ENCODE assay signal across 1 cellular context in genomic region chr16:22190169-22191088, GRCh38.
TF ChIP-seq lines count a peak whose summit lies in the region.

No MANE protein-coding gene starts in this region.

TF ChIP-seq in HepG2, 621 proteins besides CTCF, POLR2A, EP300 and RAD21 (continued from another document and continues in another):
- peak; percentile 21 for TF ChIP-seq TAF15 (IDR thresholded peaks at IDR 0.05; ENCODE audit: low read depth, low read length, poor library complexity, severe bottlenecking)
- no peak for TF ChIP-seq ATF4 (CRISPR knock-in tag; IDR thresholded peaks at IDR 0.05)
- no peak for TF ChIP-seq NR2F2 (IDR thresholded peaks at IDR 0.05; ENCODE audit: borderline replicate concordance, low read depth)
- TF ChIP-seq ATRX (CRISPR knock-in tag; IDR thresholded peaks at IDR 0.05; ENCODE audit: borderline replicate concordance): no peak
- TF ChIP-seq NCOA1 (CRISPR knock-in tag; IDR thresholded peaks at IDR 0.05): no peak
- peak; percentile 92 for TF ChIP-seq ZNF546 (CRISPR knock-in tag; conservative IDR thresholded peaks at IDR 0.05)
- 0 out of 2 replicates have a peak, but pooled peaks have one; percentile 65 for TF ChIP-seq ZNF484 (CRISPR knock-in tag; IDR thresholded peaks at IDR 0.05; ENCODE audit: borderline replicate concordance, low read depth)
- TF ChIP-seq RNF219 (CRISPR knock-in tag; IDR thresholded peaks at IDR 0.05): no peak
- peak; percentile 98 for TF ChIP-seq ZNF280B (CRISPR knock-in tag; IDR thresholded peaks at IDR 0.05; ENCODE audit: borderline replicate concordance)
- no peak for TF ChIP-seq ZUFSP (CRISPR knock-in tag; IDR thresholded peaks at IDR 0.05; ENCODE audit: borderline replicate concordance)
- peak; percentile 75; the same call in 1 of the 2 replicates for TF ChIP-seq TOPORS (CRISPR knock-in tag; IDR thresholded peaks at IDR 0.05)
- TF ChIP-seq MBNL3 (CRISPR knock-in tag; conservative IDR thresholded peaks at IDR 0.05): no peak
- peak; percentile 64; the same call in 1 of the 2 replicates for TF ChIP-seq TSC22D2 (CRISPR knock-in tag; IDR thresholded peaks at IDR 0.05; ENCODE audit: borderline replicate concordance)
- TF ChIP-seq CEBPZ (IDR thresholded peaks at IDR 0.05; ENCODE audit: low read length): no peak
- no peak for TF ChIP-seq ZNF30 (CRISPR knock-in tag; IDR thresholded peaks at IDR 0.05)
- peak; percentile 94; the same call in 1 of the 2 replicates for TF ChIP-seq ZNF333 (CRISPR knock-in tag; IDR thresholded peaks at IDR 0.05; ENCODE audit: borderline replicate concordance)
- peak; percentile 88; the same call in 1 of the 2 replicates for TF ChIP-seq ZNF512 (CRISPR knock-in tag; IDR thresholded peaks at IDR 0.05)
- TF ChIP-seq ZNF136 (CRISPR knock-in tag; IDR thresholded peaks at IDR 0.05; ENCODE audit: low read depth): peak; percentile 20; the same call in 1 of the 2 replicates
- no peak for TF ChIP-seq PHF5A (CRISPR knock-in tag; IDR thresholded peaks at IDR 0.05; ENCODE audit: low read depth, unreplicated experiment)
- no peak for TF ChIP-seq SP140L (CRISPR knock-in tag; IDR thresholded peaks at IDR 0.05; ENCODE audit: borderline replicate concordance)
- TF ChIP-seq ZFP1 (CRISPR knock-in tag; IDR thresholded peaks at IDR 0.05): no peak; the same call in 1 of the 2 replicates
- no peak for TF ChIP-seq U2AF2 (IDR thresholded peaks at IDR 0.05; ENCODE audit: low read depth, low read length)
- peak; percentile 55; the same call in 1 of the 2 replicates for TF ChIP-seq PATZ1 (CRISPR knock-in tag; IDR thresholded peaks at IDR 0.05)
- peak; percentile 80 for TF ChIP-seq HINFP (CRISPR knock-in tag; IDR thresholded peaks at IDR 0.05; ENCODE audit: low read depth)
- TF ChIP-seq ZNF235 (CRISPR knock-in tag; IDR thresholded peaks at IDR 0.05; ENCODE audit: borderline replicate concordance): peak; percentile 88; the same call in 1 of the 2 replicates
- TF ChIP-seq ZNF839 (CRISPR knock-in tag; IDR thresholded peaks at IDR 0.05; ENCODE audit: borderline replicate concordance): peak; percentile 91; the same call in 1 of the 2 replicates
- peak; percentile 45; the same call in 1 of the 2 replicates for TF ChIP-seq ZBTB39 (CRISPR knock-in tag; IDR thresholded peaks at IDR 0.05)
- TF ChIP-seq PLSCR1 (CRISPR knock-in tag; IDR thresholded peaks at IDR 0.05; ENCODE audit: borderline replicate concordance): no peak
- TF ChIP-seq ZSCAN31 (CRISPR knock-in tag; IDR thresholded peaks at IDR 0.05; ENCODE audit: low read depth): peak; percentile 68; the same call in 1 of the 2 replicates
- no peak for TF ChIP-seq SRSF9 (IDR thresholded peaks at IDR 0.05; ENCODE audit: borderline replicate concordance, insufficient read depth, low read depth, low read length, poor library complexity, severe bottlenecking)
- no peak for TF ChIP-seq NFIC (IDR thresholded peaks at IDR 0.05; ENCODE audit: low read length)
- TF ChIP-seq TCF7 (IDR thresholded peaks at IDR 0.05; ENCODE audit: low read depth): no peak
- TF ChIP-seq ATF1 (CRISPR knock-in tag; IDR thresholded peaks at IDR 0.05): no peak
- no peak for TF ChIP-seq ATF6 (CRISPR knock-in tag; conservative IDR thresholded peaks at IDR 0.05)
- TF ChIP-seq KMT2B (CRISPR knock-in tag; IDR thresholded peaks at IDR 0.05): no peak
- peak; percentile 74 for TF ChIP-seq YY1 (IDR thresholded peaks at IDR 0.05; ENCODE audit: insufficient read depth, insufficient replicate concordance, low read depth, low read length)
- TF ChIP-seq SMARCC2 (IDR thresholded peaks at IDR 0.05): no peak
